ENCODE assay signal across 32 cellular contexts in genomic region chr2:131151398-131151797, GRCh38. TPM values are rescaled to one million over a fixed set of nuclear protein-coding genes. Genes with fewer than 3 reads are reported as not detected.
"Had no signal": no experiment of that assay in that cellular context is flagged by ENCODE, and none has a peak within 500 bp of the region (broad histone marks: within the 10 kb centered on the region; RNA-seq: fewer than 3 reads in every experiment).

No MANE protein-coding gene starts in this region.

- H3K4me1 ChIP-seq: ascending aorta, heart right ventricle had no signal

- H3K27ac ChIP-seq: ascending aorta, coronary artery, dorsolateral prefrontal cortex, esophagus muscularis mucosa, gastroesophageal sphincter, heart right ventricle, VCaP had no signal

- H3K27me3 ChIP-seq: ascending aorta, dorsolateral prefrontal cortex, esophagus muscularis mucosa, gastroesophageal sphincter, heart right ventricle had no signal

- H3K9me3 ChIP-seq: ascending aorta, esophagus muscularis mucosa, gastroesophageal sphincter, heart right ventricle had no signal

- ATAC-seq: activated naive CD4-positive, alpha-beta T cell treated with anti-CD3 and anti-CD28 coated beads, Interleukin-2, amount 50 U/mL, for 72 hours; activated T-cell treated with anti-CD3 and anti-CD28 coated beads, Interleukin-2, amount 50 U/mL, for 72 hours; gastroesophageal sphincter; heart right ventricle had no signal

- FAIRE-seq: TTC549 had no signal

- DNase-seq: activated CD4-positive, alpha-beta memory T cell treated with anti-CD3 and anti-CD28 coated beads, Interleukin-2, amount 10 ng/mL, durations not matched to agents 7 days and 5 days; activated CD4-positive, alpha-beta T cell treated with anti-CD3 and anti-CD28 coated beads for 1 hour; activated CD4-positive, alpha-beta T cell treated with anti-CD3 and anti-CD28 coated beads for 4 hours; activated CD4-positive, alpha-beta T cell treated with anti-CD3 and anti-CD28 coated beads, Interleukin-2, amount 10 ng/mL, durations not matched to agents 7 days and 5 days; activated CD4-positive, alpha-beta T cell treated with anti-CD3 and anti-CD28 coated beads, Interleukin-2, amount 50 U/mL, for 4 hours; activated CD8-positive, alpha-beta memory T cell treated with anti-CD3 and anti-CD28 coated beads, Interleukin-2, amount 50 U/mL, for 48 hours; activated gamma-delta T cell; activated naive CD4-positive, alpha-beta T cell; activated naive CD4-positive, alpha-beta T cell treated with anti-CD3 and anti-CD28 coated beads, Interleukin-2, amount 10 ng/mL, durations not matched to agents 7 days and 5 days; activated naive CD8-positive, alpha-beta T cell treated with anti-CD3 and anti-CD28 coated beads, Interleukin-2, amount 10 ng/mL, durations not matched to agents 7 days and 5 days; activated T-cell treated with anti-CD3 and anti-CD28 coated beads for 4 hours; activated T-cell treated with anti-CD3 and anti-CD28 coated beads, Interleukin-2, amount 50 U/mL, for 24 hours; activated T-cell treated with anti-CD3 and anti-CD28 coated beads, Interleukin-2, amount 50 U/mL, for 72 hours; dorsolateral prefrontal cortex; effector memory CD4-positive, alpha-beta T cell; erythroblast; foreskin melanocyte; heart right ventricle; T-helper 1 cell; T-helper 2 cell had no signal

- H3K4me3 ChIP-seq: ascending aorta, coronary artery, dorsolateral prefrontal cortex, esophagus muscularis mucosa, gastroesophageal sphincter, heart right ventricle had no signal

RNA-seq across cellular contexts. Expression of gene POTEE, which starts 57.9 kb away (rescaled TPM):
- total RNA-seq: ascending aorta, bronchial epithelial cell, cardiac septum, esophagus muscularis mucosa, fibroblast of lung, fibroblast of villous mesenchyme, gastroesophageal sphincter, glomerular endothelial cell had no signal
- polyA plus RNA-seq: heart right ventricle had no signal
